Comparison of ENCODE assay signal across 10 cellular contexts in the genomic region with DNA sequence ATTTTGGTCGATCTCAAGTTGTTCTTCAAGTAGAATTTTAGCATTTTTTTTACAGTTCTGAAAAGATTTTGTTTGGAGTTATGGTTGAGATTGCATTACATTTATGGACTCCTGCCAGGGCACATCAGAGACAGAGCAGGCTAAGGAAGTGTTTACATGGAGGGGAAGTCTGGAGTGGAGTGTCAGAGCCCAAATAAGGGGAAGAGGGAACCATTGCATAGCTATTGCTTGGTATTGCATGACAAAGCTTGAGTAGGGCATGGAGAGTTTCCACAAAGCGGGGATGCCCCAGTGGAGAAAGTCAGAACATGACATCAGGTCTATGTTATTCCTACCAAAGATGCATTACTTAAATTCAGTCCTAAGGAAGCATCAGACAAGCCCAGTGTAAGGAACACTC.
DNase-seq lines count a peak whose midpoint lies in the region; ATAC-seq and TF ChIP-seq lines count a peak whose summit lies in the region.
"Had no signal": no experiment of that assay in that cellular context is flagged by ENCODE, and none has a peak within 500 bp of the region (broad histone marks: within the 10 kb centered on the region; RNA-seq: fewer than 3 reads in every experiment).

No MANE protein-coding gene starts in this region.

- no peaks in the 10 kb centered on the region for H3F3A ChIP-seq in GM23338 (replicated peaks; ENCODE audit: low read depth)

- H3K27ac Mint-ChIP-seq in GM23338: 0 out of 2 replicates have a peak overlapping the region, but pooled peaks have one; percentile 33

- H3K9me3 ChIP-seq in A673 (ENCODE audit: low read depth, low read length, poor library complexity, severe bottlenecking) (no peaks in the 10 kb centered on the region), right cardiac atrium (ENCODE audit: control insufficient read depth, low read length) (no peaks in the 10 kb centered on the region)

- no peaks in the 10 kb centered on the region for H3K36me3 Mint-ChIP-seq in GM23338 (ENCODE audit: low read depth)

- no peak for TF ChIP-seq CTCF in A673 (conservative IDR thresholded peaks at IDR 0.05; ENCODE audit: low read depth, low read length)
- no peak for TF ChIP-seq CTCF in GM23338 (conservative IDR thresholded peaks at IDR 0.05; ENCODE audit: low read depth in 2 of 2)

- DNase-seq in A673 (ENCODE audit: low spot score) (peak; percentile 64), GM23338 (ENCODE audit: low spot score) (peak; percentile 10), SIG-M5 (lab: John Stamatoyannopoulos, UW) (peak; percentile 61), right cardiac atrium (peak in 1 of 3 donors; percentile 16), NCI-H524 (lab: John Stamatoyannopoulos, UW) (no peak), left colon (no peak), amniotic stem cell (lab: John Stamatoyannopoulos, UW) (no peak)
- DNase-seq: NCI-H2081, RPMI8226 had no signal

- POLR2A ChIA-PET in A673 (lab: Charles Lee; ENCODE audit: low non-redundant PET): interaction anchor here (0.8 kb wide), 1 partner anchor 14 kb away, joined by 4 read pairs; no protein-coding TSS in a partner anchor

- H3K9me3 Mint-ChIP-seq in GM23338: no peaks in the 10 kb centered on the region

- intact Hi-C loops in A673 (cut with micrococcal nuclease; ENCODE audit: unreplicated experiment) (no loop called here), right cardiac atrium (cut with DNase I) (no loop called here), left colon (cut with DNase I, micrococcal nuclease) (no loop called here)

- H3K4me1 Mint-ChIP-seq in GM23338: peaks cover 5% of the 10 kb centered on the region; the same call in 1 of the 3 replicates

- 59% methylated on average over 2 of the region's 2 CpGs for WGBS in right cardiac atrium

- no peak overlapping the region for H3K27ac ChIP-seq in A673 (ENCODE audit: low read depth, low read length, poor library complexity, severe bottlenecking)
- H3K27ac ChIP-seq in GM23338 (ENCODE audit: low read depth): no peak overlapping the region
- no peak overlapping the region for H3K27ac ChIP-seq in right cardiac atrium (ENCODE audit: low read length)

- H3K4me3 Mint-ChIP-seq in GM23338: no peak overlapping the region

- no peaks in the 10 kb centered on the region for H3K36me3 ChIP-seq in A673 (ENCODE audit: insufficient read depth, low read length, poor library complexity, severe bottlenecking)
- H3K36me3 ChIP-seq in GM23338 (ENCODE audit: insufficient read depth): no peaks in the 10 kb centered on the region

- H3K27me3 Mint-ChIP-seq in GM23338 (ENCODE audit: insufficient read depth, low read depth, poor library complexity): peaks cover 2% of the 10 kb centered on the region

- H2AFZ ChIP-seq in GM23338: no peak overlapping the region

- H4K20me1 ChIP-seq in GM23338 (replicated peaks; ENCODE audit: insufficient read depth): no peaks in the 10 kb centered on the region

- H3K79me2 ChIP-seq in GM23338 (replicated peaks; ENCODE audit: insufficient read depth): no peaks in the 10 kb centered on the region

- H3K4me1 ChIP-seq in A673 (ENCODE audit: insufficient read depth, low read length, poor library complexity, severe bottlenecking) (no peaks in the 10 kb centered on the region), GM23338 (ENCODE audit: insufficient read depth) (no peaks in the 10 kb centered on the region), right cardiac atrium (ENCODE audit: control insufficient read depth, insufficient read depth, low read length) (no peaks in the 10 kb centered on the region)

- BruUV-seq in A673 (replicated peaks; lab: Mats Ljungman, UMichigan): no TSS peak

- 0 out of 2 replicates have a peak, but pooled peaks cover 7% of the 10 kb centered on the region for H3K9me2 ChIP-seq in GM23338 (ENCODE audit: insufficient read depth)

- CTCF ChIA-PET in A673 (lab: Charles Lee): no interaction called here

- no peak overlapping the region for H3K4me2 ChIP-seq in GM23338

- ATAC-seq in GM23338 (peak; percentile 64), right cardiac atrium (peak; percentile 60 to 72), left colon (no peak), HG03095 (IDR thresholded peaks at IDR 0.05; ENCODE audit: unreplicated experiment) (no peak)

- H3K27me3 ChIP-seq in A673 (replicated peaks; ENCODE audit: insufficient read depth, low read depth, low read length, poor library complexity) (no peaks in the 10 kb centered on the region), GM23338 (ENCODE audit: insufficient read depth) (no peaks in the 10 kb centered on the region), right cardiac atrium (ENCODE audit: control insufficient read depth, insufficient read depth) (no peaks in the 10 kb centered on the region)

- H3K4me3 ChIP-seq in A673 (ENCODE audit: low read depth, low read length, poor library complexity, severe bottlenecking): no peak overlapping the region
- H3K4me3 ChIP-seq in GM23338: no peak overlapping the region
- H3K4me3 ChIP-seq in right cardiac atrium (ENCODE audit: low read length): no peak overlapping the region

TF ChIP-seq in GM23338, 12 proteins besides CTCF, POLR2A, EP300 and RAD21:
- TF ChIP-seq, protein P1, sequence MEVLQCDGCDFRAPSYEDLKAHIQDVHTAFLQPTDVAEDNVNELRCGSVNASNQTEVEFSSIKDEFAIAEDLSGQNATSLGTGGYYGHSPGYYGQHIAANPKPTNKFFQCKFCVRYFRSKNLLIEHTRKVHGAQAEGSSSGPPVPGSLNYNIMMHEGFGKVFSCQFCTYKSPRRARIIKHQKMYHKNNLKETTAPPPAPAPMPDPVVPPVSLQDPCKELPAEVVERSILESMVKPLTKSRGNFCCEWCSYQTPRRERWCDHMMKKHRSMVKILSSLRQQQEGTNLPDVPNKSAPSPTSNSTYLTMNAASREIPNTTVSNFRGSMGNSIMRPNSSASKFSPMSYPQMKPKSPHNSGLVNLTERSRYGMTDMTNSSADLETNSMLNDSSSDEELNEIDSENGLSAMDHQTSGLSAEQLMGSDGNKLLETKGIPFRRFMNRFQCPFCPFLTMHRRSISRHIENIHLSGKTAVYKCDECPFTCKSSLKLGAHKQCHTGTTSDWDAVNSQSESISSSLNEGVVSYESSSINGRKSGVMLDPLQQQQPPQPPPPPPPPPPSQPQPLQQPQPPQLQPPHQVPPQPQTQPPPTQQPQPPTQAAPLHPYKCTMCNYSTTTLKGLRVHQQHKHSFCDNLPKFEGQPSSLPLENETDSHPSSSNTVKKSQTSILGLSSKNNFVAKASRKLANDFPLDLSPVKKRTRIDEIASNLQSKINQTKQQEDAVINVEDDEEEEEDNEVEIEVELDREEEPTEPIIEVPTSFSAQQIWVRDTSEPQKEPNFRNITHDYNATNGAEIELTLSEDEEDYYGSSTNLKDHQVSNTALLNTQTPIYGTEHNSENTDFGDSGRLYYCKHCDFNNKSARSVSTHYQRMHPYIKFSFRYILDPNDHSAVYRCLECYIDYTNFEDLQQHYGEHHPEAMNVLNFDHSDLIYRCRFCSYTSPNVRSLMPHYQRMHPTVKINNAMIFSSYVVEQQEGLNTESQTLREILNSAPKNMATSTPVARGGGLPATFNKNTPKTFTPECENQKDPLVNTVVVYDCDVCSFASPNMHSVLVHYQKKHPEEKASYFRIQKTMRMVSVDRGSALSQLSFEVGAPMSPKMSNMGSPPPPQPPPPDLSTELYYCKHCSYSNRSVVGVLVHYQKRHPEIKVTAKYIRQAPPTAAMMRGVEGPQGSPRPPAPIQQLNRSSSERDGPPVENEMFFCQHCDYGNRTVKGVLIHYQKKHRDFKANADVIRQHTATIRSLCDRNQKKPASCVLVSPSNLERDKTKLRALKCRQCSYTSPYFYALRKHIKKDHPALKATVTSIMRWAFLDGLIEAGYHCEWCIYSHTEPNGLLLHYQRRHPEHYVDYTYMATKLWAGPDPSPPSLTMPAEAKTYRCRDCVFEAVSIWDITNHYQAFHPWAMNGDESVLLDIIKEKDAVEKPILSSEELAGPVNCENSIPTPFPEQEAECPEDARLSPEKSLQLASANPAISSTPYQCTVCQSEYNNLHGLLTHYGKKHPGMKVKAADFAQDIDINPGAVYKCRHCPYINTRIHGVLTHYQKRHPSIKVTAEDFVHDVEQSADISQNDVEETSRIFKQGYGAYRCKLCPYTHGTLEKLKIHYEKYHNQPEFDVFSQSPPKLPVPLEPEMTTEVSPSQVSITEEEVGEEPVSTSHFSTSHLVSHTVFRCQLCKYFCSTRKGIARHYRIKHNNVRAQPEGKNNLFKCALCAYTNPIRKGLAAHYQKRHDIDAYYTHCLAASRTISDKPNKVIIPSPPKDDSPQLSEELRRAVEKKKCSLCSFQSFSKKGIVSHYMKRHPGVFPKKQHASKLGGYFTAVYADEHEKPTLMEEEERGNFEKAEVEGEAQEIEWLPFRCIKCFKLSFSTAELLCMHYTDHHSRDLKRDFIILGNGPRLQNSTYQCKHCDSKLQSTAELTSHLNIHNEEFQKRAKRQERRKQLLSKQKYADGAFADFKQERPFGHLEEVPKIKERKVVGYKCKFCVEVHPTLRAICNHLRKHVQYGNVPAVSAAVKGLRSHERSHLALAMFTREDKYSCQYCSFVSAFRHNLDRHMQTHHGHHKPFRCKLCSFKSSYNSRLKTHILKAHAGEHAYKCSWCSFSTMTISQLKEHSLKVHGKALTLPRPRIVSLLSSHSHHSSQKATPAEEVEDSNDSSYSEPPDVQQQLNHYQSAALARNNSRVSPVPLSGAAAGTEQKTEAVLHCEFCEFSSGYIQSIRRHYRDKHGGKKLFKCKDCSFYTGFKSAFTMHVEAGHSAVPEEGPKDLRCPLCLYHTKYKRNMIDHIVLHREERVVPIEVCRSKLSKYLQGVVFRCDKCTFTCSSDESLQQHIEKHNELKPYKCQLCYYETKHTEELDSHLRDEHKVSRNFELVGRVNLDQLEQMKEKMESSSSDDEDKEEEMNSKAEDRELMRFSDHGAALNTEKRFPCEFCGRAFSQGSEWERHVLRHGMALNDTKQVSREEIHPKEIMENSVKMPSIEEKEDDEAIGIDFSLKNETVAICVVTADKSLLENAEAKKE (CRISPR knock-in tag; IDR thresholded peaks at IDR 0.05): peak; percentile 81
- TF ChIP-seq ZNF331 (CRISPR knock-in tag; IDR thresholded peaks at IDR 0.05; ENCODE audit: low read depth): no peak

Comparison
In these comparisons a context has a peak if more than half of its experiments do, and no peak if none do; other contexts are left out.
1. DNase-seq: peak in A673 (single experiment), GM23338 (single experiment) and SIG-M5 (single experiment); none in NCI-H524 (0 of 2), left colon (0 of 2) and amniotic stem cell (single experiment).
2. ATAC-seq: peak in GM23338 (single experiment) and right cardiac atrium (2 of 2); none in left colon (single experiment) and HG03095 (single experiment).